35 cellular contexts compared by ENCODE assay signal in the genomic region with DNA sequence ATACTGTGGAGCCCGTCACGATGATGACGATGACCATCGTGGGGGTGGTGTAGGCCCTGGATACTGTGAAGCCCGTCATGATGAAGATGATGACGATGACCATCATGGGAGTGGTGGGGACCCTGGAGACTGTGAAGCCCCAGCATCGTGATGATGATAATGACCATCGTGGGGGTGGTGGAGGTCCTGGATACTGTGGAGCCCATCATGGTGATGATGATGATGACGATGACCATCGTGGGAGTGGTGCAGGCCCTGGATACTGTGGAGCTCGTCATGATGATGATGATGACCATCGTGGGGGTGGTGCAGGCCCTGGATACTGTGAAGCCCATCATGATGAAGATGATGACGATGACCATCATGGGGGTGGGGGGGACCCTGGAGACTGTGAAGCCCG.
"Had no signal": no experiment of that assay in that cellular context is flagged by ENCODE, and none has a peak within 500 bp of the region (broad histone marks: within the 10 kb centered on the region; RNA-seq: fewer than 3 reads in every experiment).

No MANE protein-coding gene starts in this region.

- H3K36me3 Mint-ChIP-seq: activated CD8-positive, alpha-beta memory T cell treated with anti-CD3 and anti-CD28 coated beads, Interleukin-2, amount 10 ng/mL, durations not matched to agents 7 days and 5 days; activated naive CD4-positive, alpha-beta T cell treated with anti-CD3 and anti-CD28 coated beads, Interleukin-2, amount 10 ng/mL, durations not matched to agents 7 days and 5 days; activated naive CD4-positive, alpha-beta T cell treated with anti-CD3 and anti-CD28 coated beads, Interleukin-2, amount 50 U/mL, for 24 hours; activated naive CD8-positive, alpha-beta T cell; activated naive CD8-positive, alpha-beta T cell treated with anti-CD3 and anti-CD28 coated beads, Interleukin-2, amount 10 ng/mL, durations not matched to agents 7 days and 5 days; brain had no signal

- H3K9me3 Mint-ChIP-seq: activated B cell treated with CpG ODN at 0.5 μM for 24 hours; activated CD4-positive, alpha-beta T cell treated with anti-CD3 and anti-CD28 coated beads, Interleukin-2, amount 10 ng/mL, durations not matched to agents 7 days and 5 days; activated naive CD4-positive, alpha-beta T cell treated with anti-CD3 and anti-CD28 coated beads, Interleukin-2, amount 10 ng/mL, durations not matched to agents 7 days and 5 days; activated naive CD4-positive, alpha-beta T cell treated with anti-CD3 and anti-CD28 coated beads, Interleukin-2, amount 50 U/mL, for 24 hours; activated naive CD8-positive, alpha-beta T cell treated with anti-CD3 and anti-CD28 coated beads, Interleukin-2, amount 50 U/mL, for 24 hours; activated T-cell treated with anti-CD3 and anti-CD28 coated beads, Interleukin-2, amount 50 U/mL, for 24 hours; activated T-helper 2 cell treated with anti-CD3 and anti-CD28 coated beads, Interferon-gamma antibody, Interleukin-2, Interleukin-4, amounts not matched to agents 10 μg/mL and 5 μg/mL and 100 μg/mL, durations not matched to agents 14 hours and 24 hours and 36 hours; central memory CD8-positive, alpha-beta T cell; T-helper 1 cell treated with Interleukin-12 subunit alpha and Interleukin-12 subunit beta and Interleukin-4 antibody, amounts not matched to agents 30 μg/mL and 1 μg/mL, for 36 hours; T-helper 2 cell treated with Interferon-gamma antibody and Interleukin-4, amounts not matched to agents 5 μg/mL and 100 μg/mL, for 36 hours had no signal

- H3K27ac Mint-ChIP-seq: activated B cell treated with CpG ODN at 0.5 μM for 24 hours; activated CD4-positive, alpha-beta memory T cell treated with anti-CD3 and anti-CD28 coated beads, Interleukin-2, amount 10 ng/mL, durations not matched to agents 7 days and 5 days; activated CD4-positive, alpha-beta T cell treated with anti-CD3 and anti-CD28 coated beads, Interleukin-2, amount 10 ng/mL, durations not matched to agents 7 days and 5 days; activated CD8-positive, alpha-beta memory T cell treated with anti-CD3 and anti-CD28 coated beads, Interleukin-2, amount 10 ng/mL, durations not matched to agents 7 days and 5 days; activated CD8-positive, alpha-beta T cell treated with anti-CD3 and anti-CD28 coated beads, Interleukin-2, amount 10 ng/mL, durations not matched to agents 7 days and 5 days; activated naive CD4-positive, alpha-beta T cell treated with anti-CD3 and anti-CD28 coated beads, Interleukin-2, amount 10 ng/mL, durations not matched to agents 7 days and 5 days; activated naive CD4-positive, alpha-beta T cell treated with anti-CD3 and anti-CD28 coated beads, Interleukin-2, amount 50 U/mL, for 24 hours; activated naive CD8-positive, alpha-beta T cell; activated naive CD8-positive, alpha-beta T cell treated with anti-CD3 and anti-CD28 coated beads, Interleukin-2, amount 10 ng/mL, durations not matched to agents 7 days and 5 days; activated naive CD8-positive, alpha-beta T cell treated with anti-CD3 and anti-CD28 coated beads, Interleukin-2, amount 50 U/mL, for 24 hours; activated T-cell treated with anti-CD3 and anti-CD28 coated beads, Interleukin-2, amount 50 U/mL, for 24 hours; activated T-helper 2 cell treated with anti-CD3 and anti-CD28 coated beads, Interferon-gamma antibody, Interleukin-2, Interleukin-4, amounts not matched to agents 10 μg/mL and 5 μg/mL and 100 μg/mL, durations not matched to agents 14 hours and 24 hours and 36 hours; brain; T-helper 1 cell treated with Interleukin-12 subunit alpha and Interleukin-12 subunit beta and Interleukin-4 antibody, amounts not matched to agents 30 μg/mL and 1 μg/mL, for 36 hours; T-helper 2 cell treated with Interferon-gamma antibody and Interleukin-4, amounts not matched to agents 5 μg/mL and 100 μg/mL, for 36 hours had no signal

- H3K27me3 ChIP-seq: ascending aorta, cardiac muscle cell had no signal

- H3K4me1 ChIP-seq: ascending aorta had no signal

- H3K9me3 ChIP-seq: ascending aorta had no signal

- H3K4me3 Mint-ChIP-seq: activated B cell treated with CpG ODN at 0.5 μM for 24 hours; activated CD4-positive, alpha-beta memory T cell treated with anti-CD3 and anti-CD28 coated beads, Interleukin-2, amount 10 ng/mL, durations not matched to agents 7 days and 5 days; activated CD4-positive, alpha-beta T cell treated with anti-CD3 and anti-CD28 coated beads, Interleukin-2, amount 10 ng/mL, durations not matched to agents 7 days and 5 days; activated CD8-positive, alpha-beta memory T cell treated with anti-CD3 and anti-CD28 coated beads, Interleukin-2, amount 10 ng/mL, durations not matched to agents 7 days and 5 days; activated CD8-positive, alpha-beta T cell treated with anti-CD3 and anti-CD28 coated beads, Interleukin-2, amount 10 ng/mL, durations not matched to agents 7 days and 5 days; activated naive CD4-positive, alpha-beta T cell treated with anti-CD3 and anti-CD28 coated beads, Interleukin-2, amount 10 ng/mL, durations not matched to agents 7 days and 5 days; activated naive CD4-positive, alpha-beta T cell treated with anti-CD3 and anti-CD28 coated beads, Interleukin-2, amount 50 U/mL, for 24 hours; activated naive CD8-positive, alpha-beta T cell; activated naive CD8-positive, alpha-beta T cell treated with anti-CD3 and anti-CD28 coated beads, Interleukin-2, amount 10 ng/mL, durations not matched to agents 7 days and 5 days; activated naive CD8-positive, alpha-beta T cell treated with anti-CD3 and anti-CD28 coated beads, Interleukin-2, amount 50 U/mL, for 24 hours; activated T-cell treated with anti-CD3 and anti-CD28 coated beads, Interleukin-2, amount 50 U/mL, for 24 hours; brain; central memory CD8-positive, alpha-beta T cell; T-helper 1 cell treated with Interleukin-12 subunit alpha and Interleukin-12 subunit beta and Interleukin-4 antibody, amounts not matched to agents 30 μg/mL and 1 μg/mL, for 36 hours; T-helper 2 cell treated with Interferon-gamma antibody and Interleukin-4, amounts not matched to agents 5 μg/mL and 100 μg/mL, for 36 hours had no signal

- ATAC-seq: activated CD8-positive, alpha-beta memory T cell treated with anti-CD3 and anti-CD28 coated beads, Interleukin-2, amount 10 ng/mL, durations not matched to agents 7 days and 5 days; activated CD8-positive, alpha-beta T cell treated with anti-CD3 and anti-CD28 coated beads, Interleukin-2, amount 10 ng/mL, durations not matched to agents 7 days and 5 days; activated naive CD8-positive, alpha-beta T cell treated with anti-CD3 and anti-CD28 coated beads, Interleukin-2, amount 50 U/mL, for 24 hours had no signal

- H3K27me3 Mint-ChIP-seq: activated B cell treated with CpG ODN at 0.5 μM for 24 hours; activated CD4-positive, alpha-beta memory T cell treated with anti-CD3 and anti-CD28 coated beads, Interleukin-2, amount 10 ng/mL, durations not matched to agents 7 days and 5 days; activated CD4-positive, alpha-beta T cell treated with anti-CD3 and anti-CD28 coated beads, Interleukin-2, amount 10 ng/mL, durations not matched to agents 7 days and 5 days; activated CD8-positive, alpha-beta memory T cell treated with anti-CD3 and anti-CD28 coated beads, Interleukin-2, amount 10 ng/mL, durations not matched to agents 7 days and 5 days; activated naive CD4-positive, alpha-beta T cell treated with anti-CD3 and anti-CD28 coated beads, Interleukin-2, amount 10 ng/mL, durations not matched to agents 7 days and 5 days; activated naive CD8-positive, alpha-beta T cell treated with anti-CD3 and anti-CD28 coated beads, Interleukin-2, amount 10 ng/mL, durations not matched to agents 7 days and 5 days; activated naive CD8-positive, alpha-beta T cell treated with anti-CD3 and anti-CD28 coated beads, Interleukin-2, amount 50 U/mL, for 24 hours; brain had no signal

- DNase-seq: activated B cell treated with CpG ODN at 0.5 μM for 24 hours; activated CD4-positive, alpha-beta memory T cell treated with anti-CD3 and anti-CD28 coated beads, Interleukin-2, amount 10 ng/mL, durations not matched to agents 7 days and 5 days; activated CD4-positive, alpha-beta T cell treated with anti-CD3 and anti-CD28 coated beads for 4 hours; activated CD4-positive, alpha-beta T cell treated with anti-CD3 and anti-CD28 coated beads, Interleukin-2, amount 10 ng/mL, durations not matched to agents 7 days and 5 days; activated CD4-positive, alpha-beta T cell treated with anti-CD3 and anti-CD28 coated beads, Interleukin-2, amount 50 U/mL, for 48 hours; activated CD4-positive, CD25-positive, alpha-beta regulatory T cell treated with anti-CD3 and anti-CD28 coated beads, Interleukin-2, amount 50 U/mL, for 72 hours; activated CD8-positive, alpha-beta memory T cell treated with anti-CD3 and anti-CD28 coated beads for 24 hours; activated CD8-positive, alpha-beta memory T cell treated with anti-CD3 and anti-CD28 coated beads, Interleukin-2, amount 50 U/mL, for 48 hours; activated CD8-positive, alpha-beta T cell treated with anti-CD3 and anti-CD28 coated beads, Interleukin-2, amount 10 ng/mL, durations not matched to agents 7 days and 5 days; activated effector memory CD4-positive, alpha-beta T cell treated with Interleukin-2 at 50 U/mL for 16 hours; activated gamma-delta T cell; activated naive CD4-positive, alpha-beta T cell treated with anti-CD3 and anti-CD28 coated beads, Interleukin-2, amount 10 ng/mL, durations not matched to agents 7 days and 5 days; activated naive CD4-positive, alpha-beta T cell treated with Interleukin-2 at 50 U/mL for 16 hours; activated naive CD8-positive, alpha-beta T cell treated with anti-CD3 and anti-CD28 coated beads, Interleukin-2, amount 10 ng/mL, durations not matched to agents 7 days and 5 days; activated naive CD8-positive, alpha-beta T cell treated with anti-CD3 and anti-CD28 coated beads, Interleukin-2, amount 50 U/mL, for 24 hours; activated T-cell treated with anti-CD3 and anti-CD28 coated beads, Interleukin-2, amount 50 U/mL, for 24 hours; activated T-cell treated with anti-CD3 and anti-CD28 coated beads, Interleukin-2, amount 50 U/mL, for 48 hours; amygdala; anterior cingulate cortex; caudate nucleus; cerebellar nuclear complex; T-helper 1 cell; T-helper 2 cell; T-helper 9 cell had no signal

- H3K4me3 ChIP-seq: ascending aorta, cardiac muscle cell had no signal

- H3K27ac ChIP-seq: ascending aorta, cardiac muscle cell, VCaP had no signal

- H3K36me3 ChIP-seq: ascending aorta, cardiac muscle cell had no signal

- H3K4me1 Mint-ChIP-seq: activated B cell treated with CpG ODN at 0.5 μM for 24 hours; activated CD4-positive, alpha-beta memory T cell treated with anti-CD3 and anti-CD28 coated beads, Interleukin-2, amount 10 ng/mL, durations not matched to agents 7 days and 5 days; activated CD4-positive, alpha-beta T cell treated with anti-CD3 and anti-CD28 coated beads, Interleukin-2, amount 10 ng/mL, durations not matched to agents 7 days and 5 days; activated CD8-positive, alpha-beta memory T cell treated with anti-CD3 and anti-CD28 coated beads, Interleukin-2, amount 10 ng/mL, durations not matched to agents 7 days and 5 days; activated naive CD4-positive, alpha-beta T cell treated with anti-CD3 and anti-CD28 coated beads, Interleukin-2, amount 10 ng/mL, durations not matched to agents 7 days and 5 days; activated naive CD4-positive, alpha-beta T cell treated with anti-CD3 and anti-CD28 coated beads, Interleukin-2, amount 50 U/mL, for 24 hours; activated naive CD8-positive, alpha-beta T cell treated with anti-CD3 and anti-CD28 coated beads, Interleukin-2, amount 10 ng/mL, durations not matched to agents 7 days and 5 days; activated naive CD8-positive, alpha-beta T cell treated with anti-CD3 and anti-CD28 coated beads, Interleukin-2, amount 50 U/mL, for 24 hours; brain; central memory CD8-positive, alpha-beta T cell had no signal
